8 cellular contexts compared by ENCODE assay signal in genomic region chr4:168711197-168712120, GRCh38.
DNase-seq lines count a peak whose midpoint lies in the region; ATAC-seq and TF ChIP-seq lines count a peak whose summit lies in the region.
"Had no signal": no experiment of that assay in that cellular context is flagged by ENCODE, and none has a peak within 500 bp of the region (broad histone marks: within the 10 kb centered on the region; RNA-seq: fewer than 3 reads in every experiment).

No MANE protein-coding gene starts in this region.

- H3K4me3 ChIP-seq in dorsolateral prefrontal cortex: no peak overlapping the region

- no peaks in the 10 kb centered on the region for H3K27me3 ChIP-seq in dorsolateral prefrontal cortex

- no peaks in the 10 kb centered on the region for H3K36me3 Mint-ChIP-seq in activated naive CD8-positive, alpha-beta T cell treated with anti-CD3 and anti-CD28 coated beads for 36 hours

- H3K27ac Mint-ChIP-seq in activated naive CD8-positive, alpha-beta T cell treated with anti-CD3 and anti-CD28 coated beads for 36 hours: no peak overlapping the region

- TF ChIP-seq CTCF in dorsolateral prefrontal cortex (IDR thresholded peaks at IDR 0.05 in 54 of 56, conservative IDR thresholded peaks at IDR 0.05 in 2 of 56; ENCODE audit: low read depth in 1 of 56, partially characterized antibody in 56 of 56): no peak

- H3K9me3 Mint-ChIP-seq in activated naive CD8-positive, alpha-beta T cell treated with anti-CD3 and anti-CD28 coated beads for 36 hours: no peaks in the 10 kb centered on the region
- H3K9me3 Mint-ChIP-seq: brain had no signal

- DNase-seq in activated naive CD8-positive, alpha-beta T cell treated with anti-CD3 and anti-CD28 coated beads for 36 hours: peak; percentile 2
- peak; percentile 37 for DNase-seq in left ventricle myocardium superior
- peak; percentile 80 for DNase-seq in stromal cell of bone marrow (ENCODE audit: low read depth)
- no peak for DNase-seq in dorsolateral prefrontal cortex
- no peak for DNase-seq in middle frontal gyrus (ENCODE audit: extremely low spot score, low spot score)
- no peak for DNase-seq in foreskin melanocyte

- H3K4me3 Mint-ChIP-seq in activated naive CD8-positive, alpha-beta T cell treated with anti-CD3 and anti-CD28 coated beads for 36 hours: no peak overlapping the region
- H3K4me3 Mint-ChIP-seq: brain had no signal

- ATAC-seq in GM19397 (IDR thresholded peaks at IDR 0.05; ENCODE audit: unreplicated experiment) (peak; percentile 54), left ventricle myocardium superior (peak; percentile 43)

- intact Hi-C loops in left ventricle myocardium superior (cut with micrococcal nuclease) (loop anchor here (5.0 kb wide), 1 partner anchor 211 kb away; no protein-coding TSS in a partner anchor), dorsolateral prefrontal cortex (cut with DNase I) (loop anchor here in 1 of 2 donors (5.0 kb wide), 1 partner anchor 211 kb away; no protein-coding TSS in a partner anchor)

- H3K4me1 Mint-ChIP-seq in activated naive CD8-positive, alpha-beta T cell treated with anti-CD3 and anti-CD28 coated beads for 36 hours: peaks cover 10% of the 10 kb centered on the region

- no peak overlapping the region for H3K27ac ChIP-seq in dorsolateral prefrontal cortex

- no peaks in the 10 kb centered on the region for H3K27me3 Mint-ChIP-seq in activated naive CD8-positive, alpha-beta T cell treated with anti-CD3 and anti-CD28 coated beads for 36 hours
- H3K27me3 Mint-ChIP-seq: brain had no signal

Comparison
In these comparisons a context has a peak if more than half of its experiments do, and no peak if none do; other contexts are left out.
1. DNase-seq: peak in activated naive CD8-positive, alpha-beta T cell treated with anti-CD3 and anti-CD28 coated beads for 36 hours (single experiment), left ventricle myocardium superior (single experiment) and stromal cell of bone marrow (single experiment); none in dorsolateral prefrontal cortex (0 of 10), middle frontal gyrus (single experiment) and foreskin melanocyte (single experiment).